18 cellular contexts compared by ENCODE assay signal in the genomic region with DNA sequence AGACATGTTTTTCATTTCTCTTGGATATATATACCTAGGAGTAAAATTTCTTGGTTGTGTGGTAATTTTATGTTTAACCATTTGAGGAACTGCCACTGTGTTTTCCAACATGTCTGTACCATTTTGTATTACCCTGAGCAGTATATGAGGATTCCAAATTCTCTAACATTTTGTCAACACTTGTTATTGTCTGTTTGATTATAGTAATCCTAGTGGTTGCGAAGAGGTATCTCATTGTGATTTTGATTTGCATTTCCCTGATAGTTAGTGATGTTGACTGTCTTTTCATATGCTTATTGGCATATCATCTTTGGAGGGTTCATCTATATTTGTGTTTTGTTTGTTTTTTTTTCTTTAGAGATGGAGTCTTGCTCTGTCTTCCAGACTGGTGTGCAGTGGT.
"Had no signal": no experiment of that assay in that cellular context is flagged by ENCODE, and none has a peak within 500 bp of the region (broad histone marks: within the 10 kb centered on the region; RNA-seq: fewer than 3 reads in every experiment).

No MANE protein-coding gene starts in this region.

- DNase-seq: activated CD4-positive, CD25-positive, alpha-beta regulatory T cell treated with anti-CD3 and anti-CD28 coated beads, Interleukin-2, amount 50 U/mL, for 72 hours; activated gamma-delta T cell treated with Interleukin-2 at 50 U/mL for 16 hours; dermis blood vessel endothelial cell; effector memory CD8-positive, alpha-beta T cell; ovary; stimulated activated CD4-positive, alpha-beta T cell treated with anti-CD3 and anti-CD28 coated beads, Interleukin-4, amount 100 ng/mL, for 1 hour; stomach; T-helper 1 cell; testis had no signal

- H3K4me2 ChIP-seq: hepatocyte, smooth muscle cell had no signal

- H3K27me3 ChIP-seq: adrenal gland, cardiac muscle cell, foreskin keratinocyte, hepatocyte, ovary, stomach, testis had no signal

- ATAC-seq: activated naive CD4-positive, alpha-beta T cell treated with anti-CD3 and anti-CD28 coated beads, Interleukin-2, amount 50 U/mL, for 72 hours; effector memory CD8-positive, alpha-beta T cell; foreskin keratinocyte; sciatic nerve had no signal

- H3K4me3 ChIP-seq: adrenal gland, cardiac muscle cell, hepatocyte, ovary, smooth muscle cell, stomach, testis had no signal

- H3K27ac ChIP-seq: foreskin keratinocyte, ovary, stomach, testis had no signal

- H3K27ac Mint-ChIP-seq: activated naive CD4-positive, alpha-beta T cell treated with anti-CD3 and anti-CD28 coated beads, Interleukin-2, amount 50 U/mL, for 72 hours; type B pancreatic cell had no signal

- H3K9me3 ChIP-seq: adrenal gland, ovary, stomach, testis had no signal

- FAIRE-seq: keratinocyte had no signal

- H3K27me3 Mint-ChIP-seq: effector memory CD8-positive, alpha-beta T cell; type B pancreatic cell had no signal

- H3K9me3 Mint-ChIP-seq: effector memory CD8-positive, alpha-beta T cell; type B pancreatic cell had no signal

- H3K36me3 ChIP-seq: adrenal gland, cardiac muscle cell, ovary had no signal

- H3K4me3 Mint-ChIP-seq: effector memory CD8-positive, alpha-beta T cell; type B pancreatic cell had no signal

- H2AFZ ChIP-seq: hepatocyte had no signal
